ENCODE assay signal across 8 cellular contexts in the genomic region with DNA sequence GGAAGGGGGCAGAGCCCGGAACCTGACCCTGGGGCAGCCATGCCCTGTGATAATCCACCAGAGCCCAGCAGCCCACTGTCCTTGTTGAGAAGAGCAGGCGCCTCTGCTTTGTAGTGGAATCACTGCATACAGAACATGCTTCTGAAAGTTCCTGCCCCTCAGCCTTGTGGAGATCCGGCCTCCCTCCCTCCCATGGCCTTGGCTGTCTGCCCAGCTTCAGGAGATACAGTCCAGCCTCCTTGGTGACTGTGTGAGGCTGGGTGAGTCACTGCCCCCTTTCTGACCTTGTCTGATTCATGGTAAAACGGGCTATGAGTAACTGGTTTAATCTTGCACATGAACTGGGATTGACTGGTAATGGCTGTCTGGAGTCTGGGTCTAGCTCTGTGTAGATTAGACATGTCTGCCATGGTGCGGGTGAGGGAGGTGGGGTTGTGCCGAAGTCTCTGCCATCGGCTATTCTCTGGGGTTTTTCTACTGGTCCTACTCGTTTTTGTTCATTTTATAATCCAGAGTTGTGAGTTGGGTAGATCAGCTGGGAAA.
DNase-seq lines count a peak whose midpoint lies in the region; ATAC-seq and TF ChIP-seq lines count a peak whose summit lies in the region.
"Not testable (repeated sequence)": the region's sequence is repeated elsewhere in the genome, so short reads cannot be mapped to it uniquely, and the experiment has no call there.

No MANE protein-coding gene starts in this region.

- H3K4me3 Mint-ChIP-seq in activated T-cell treated with anti-CD3 and anti-CD28 coated beads, Interleukin-2, amount 50 U/mL, for 24 hours = not testable (repeated sequence)

- DNase-seq in DMS 273 (lab: John Stamatoyannopoulos, UW; ENCODE audit: unreplicated experiment) = peak; percentile 72
- DNase-seq in HT-29 (ENCODE audit: low spot score) = peak; percentile 95
- DNase-seq in RPMI7951 (ENCODE audit: low read depth) = peak; percentile 98
- peak; percentile 52 for DNase-seq in activated T-cell treated with anti-CD3 and anti-CD28 coated beads, Interleukin-2, amount 50 U/mL, for 24 hours
- DNase-seq in epithelial cell of esophagus (ENCODE audit: low read depth) = peak; percentile 78
- peak; percentile 76 to 85 for DNase-seq in left colon
- DNase-seq in gastrocnemius medialis = peak; percentile 66 to 82
- DNase-seq in transverse colon = peak; percentile 76

- H3K9me3 Mint-ChIP-seq in activated T-cell treated with anti-CD3 and anti-CD28 coated beads, Interleukin-2, amount 50 U/mL, for 24 hours = not testable (repeated sequence)

- H3K9me3 ChIP-seq in gastrocnemius medialis, transverse colon: not testable (repeated sequence)

- peaks cover 24% of the 10 kb centered on the region for H3K27me3 Mint-ChIP-seq in activated T-cell treated with anti-CD3 and anti-CD28 coated beads, Interleukin-2, amount 50 U/mL, for 24 hours

- in situ Hi-C loops in gastrocnemius medialis (cut with MboI; ENCODE audit: low sequenced_read_pairs in 4 of 4); transverse colon (cut with MboI; ENCODE audit: low pct_ligation_motif_present in 1 of 4, low pct_unique_long_range_greater_than_20kb in 1 of 4, low sequenced_read_pairs in 3 of 4): not testable (repeated sequence)

- not testable (repeated sequence) for TF ChIP-seq CTCF in epithelial cell of esophagus (IDR thresholded peaks at IDR 0.05; ENCODE audit: insufficient read depth, low read depth, low read length, missing control alignments); gastrocnemius medialis (IDR thresholded peaks at IDR 0.05 in 4 of 5, conservative IDR thresholded peaks at IDR 0.05 in 1 of 5); transverse colon (IDR thresholded peaks at IDR 0.05)

- not testable (repeated sequence) for TF ChIP-seq EP300 in transverse colon (IDR thresholded peaks at IDR 0.05; ENCODE audit: low read depth)

- not testable (repeated sequence) for H3K36me3 ChIP-seq in gastrocnemius medialis, transverse colon

- H3K27ac ChIP-seq in gastrocnemius medialis = peak overlapping the region in 2 of 4 donors; percentile 0 to 31
- H3K27ac ChIP-seq in transverse colon = peak overlapping the region; percentile 37 to 53 (median 44)

- peak; percentile 95 for ATAC-seq in left colon
- peak; percentile 81 to 88 for ATAC-seq in gastrocnemius medialis

- WGBS in transverse colon (ENCODE audit: low coverage in 1 of 2), 2 donors = 48% methylated on average over 6 of the region's 8 CpGs; no CpG with 5 or more reads in 1 of the 2 donors

- TF ChIP-seq POLR2A in gastrocnemius medialis (IDR thresholded peaks at IDR 0.05); transverse colon (IDR thresholded peaks at IDR 0.05): not testable (repeated sequence)

- H3K36me3 Mint-ChIP-seq in activated T-cell treated with anti-CD3 and anti-CD28 coated beads, Interleukin-2, amount 50 U/mL, for 24 hours (ENCODE audit: low read depth) = not testable (repeated sequence)

- H3K27me3 ChIP-seq in gastrocnemius medialis, transverse colon: not testable (repeated sequence)

- not testable (repeated sequence) for H3K4me1 Mint-ChIP-seq in activated T-cell treated with anti-CD3 and anti-CD28 coated beads, Interleukin-2, amount 50 U/mL, for 24 hours (ENCODE audit: low read depth)

- H3K4me1 ChIP-seq in gastrocnemius medialis = not testable (repeated sequence)
- H3K4me1 ChIP-seq in transverse colon = peaks cover 0 to 10% (median 6%) of the 10 kb centered on the region in 4 donors

- H3K27ac Mint-ChIP-seq in activated T-cell treated with anti-CD3 and anti-CD28 coated beads, Interleukin-2, amount 50 U/mL, for 24 hours = not testable (repeated sequence)

- intact Hi-C loops in left colon (cut with DNase I, micrococcal nuclease); gastrocnemius medialis (cut with DNase I; ENCODE audit: low total_unique reads); transverse colon (cut with DNase I; ENCODE audit: low total_unique reads): not testable (repeated sequence)

- H3K4me3 ChIP-seq in epithelial cell of esophagus (ENCODE audit: low read length); gastrocnemius medialis; transverse colon: not testable (repeated sequence)
